12 cellular contexts compared by ENCODE assay signal in the genomic region with DNA sequence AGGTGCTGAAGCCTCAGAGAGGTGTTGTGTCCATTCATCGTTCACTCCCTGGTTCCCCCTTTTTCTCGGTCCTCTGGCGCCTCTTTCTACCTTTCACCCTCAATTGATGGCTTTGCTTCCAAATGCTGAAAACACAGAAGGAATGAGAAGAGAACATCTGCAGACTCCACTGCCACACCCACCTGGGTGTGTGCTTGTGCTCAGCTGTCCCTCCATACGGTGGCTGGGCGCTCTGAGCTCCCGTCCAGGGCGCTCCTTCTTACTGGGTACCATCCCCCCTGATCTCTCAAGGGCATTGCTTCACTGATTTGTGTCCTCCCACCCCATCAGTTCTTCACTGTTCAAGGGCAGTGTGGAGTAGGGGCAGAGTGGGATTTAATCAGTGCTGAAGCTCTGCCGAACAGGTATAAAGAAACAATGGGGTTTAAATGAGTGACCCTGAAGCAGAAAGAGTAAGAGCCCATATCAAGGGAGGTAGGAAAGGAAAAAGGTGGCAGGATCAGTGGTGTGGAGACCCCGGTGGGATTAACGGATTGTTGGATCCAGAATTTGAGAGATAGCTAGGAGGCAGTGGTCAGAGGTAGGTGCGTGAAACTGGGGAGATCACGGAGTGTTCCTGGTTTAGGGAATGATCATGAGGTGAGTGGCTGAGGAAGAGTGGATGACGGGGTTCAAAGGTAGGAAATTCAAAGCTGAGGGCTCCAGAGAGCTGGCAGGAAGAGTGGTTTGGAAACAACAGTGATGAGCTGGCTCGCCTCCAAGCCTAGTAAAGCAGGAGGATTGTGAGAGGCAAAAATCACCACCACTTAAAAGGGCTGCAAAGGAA. TPM values are rescaled to one million over a fixed set of nuclear protein-coding genes. Genes with fewer than 3 reads are reported as not detected.
DNase-seq lines count a peak whose midpoint lies in the region; ATAC-seq and TF ChIP-seq lines count a peak whose summit lies in the region.
"Had no signal": no experiment of that assay in that cellular context is flagged by ENCODE, and none has a peak within 500 bp of the region (broad histone marks: within the 10 kb centered on the region; RNA-seq: fewer than 3 reads in every experiment).

No MANE protein-coding gene starts in this region.

- ATAC-seq in HG03196 (IDR thresholded peaks at IDR 0.05; ENCODE audit: unreplicated experiment) = no peak
- ATAC-seq: T-cell had no signal

- no peak overlapping the region for H3K4me3 ChIP-seq in fibroblast of mammary gland (ENCODE audit: control insufficient read depth, low read depth, low read length)

- TF ChIP-seq CTCF in fibroblast of mammary gland (conservative IDR thresholded peaks at IDR 0.05; ENCODE audit: control insufficient read depth, insufficient read depth, low read depth, low read length) = no peak

- DNase-seq in DMS153 (lab: John Stamatoyannopoulos, UW) (peak; percentile 72), NCI-H2196 (lab: John Stamatoyannopoulos, UW; ENCODE audit: unreplicated experiment) (peak; percentile 62), fibroblast of mammary gland (ENCODE audit: low read depth) (peak; percentile 36), occipital lobe (lab: John Stamatoyannopoulos, UW) (peak; percentile 16), SIG-M5 (lab: John Stamatoyannopoulos, UW) (no peak), NCI-H2227 (lab: John Stamatoyannopoulos, UW; ENCODE audit: unreplicated experiment) (no peak)
- no peak for DNase-seq in activated T-cell treated with anti-CD3 and anti-CD28 coated beads, Interleukin-2, amount 50 U/mL, for 1 hour
- DNase-seq: activated T-cell treated with anti-CD3 and anti-CD28 coated beads, Interleukin-2, amount 50 U/mL, for 48 hours; mesendoderm; NCI-H1417 treated with DMSO at 0.1 percent for 48 hours had no signal

RNA-seq across cellular contexts. Expression of a gene that starts 40.8 kb away (rescaled TPM):
- total RNA-seq in occipital lobe = 36.3 TPM

Comparison
In these comparisons a context has a peak if more than half of its experiments do, and no peak if none do; other contexts are left out.
1. DNase-seq: peak in DMS153 (single experiment), NCI-H2196 (single experiment), fibroblast of mammary gland (single experiment) and occipital lobe (single experiment); none in activated T-cell treated with anti-CD3 and anti-CD28 coated beads, Interleukin-2, amount 50 U/mL, for 1 hour (single experiment), SIG-M5 (single experiment) and NCI-H2227 (single experiment).